ENCODE assay signal across 10 cellular contexts in the genomic region with DNA sequence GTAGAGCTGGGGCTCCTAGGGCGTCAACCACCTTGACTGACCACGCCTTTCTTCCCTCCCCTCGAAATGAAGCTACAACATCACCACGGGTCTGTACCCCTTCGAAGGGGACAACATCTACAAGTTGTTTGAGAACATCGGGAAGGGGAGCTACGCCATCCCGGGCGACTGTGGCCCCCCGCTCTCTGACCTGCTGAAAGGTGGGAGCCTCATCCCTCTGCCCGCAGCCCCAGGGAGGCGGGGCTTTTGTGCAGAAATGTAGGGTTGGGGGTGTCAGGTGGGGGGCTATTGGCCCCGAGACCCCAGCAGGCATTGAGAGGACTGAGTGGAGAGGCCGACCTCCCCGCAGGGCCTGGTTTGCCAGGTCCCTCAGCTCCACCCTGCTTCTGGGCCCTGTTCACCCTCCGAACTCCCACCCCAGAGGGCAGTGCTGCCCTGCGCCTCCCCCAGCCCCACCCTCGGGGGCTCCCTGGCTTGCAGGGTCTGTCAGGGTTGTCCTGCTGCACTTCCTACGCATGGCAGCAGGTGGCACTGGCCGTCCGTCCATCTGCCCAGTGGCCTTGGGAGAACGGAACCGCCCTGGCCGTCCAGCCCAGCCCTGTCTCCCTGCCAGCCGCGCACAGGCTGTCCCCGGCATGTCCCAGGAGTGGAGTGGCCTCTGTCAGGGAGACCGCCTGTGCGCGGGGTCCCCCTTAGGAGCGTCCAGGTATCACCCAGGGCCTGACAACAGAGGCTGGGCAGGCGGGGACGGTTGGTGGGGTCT. TPM values are rescaled to one million over a fixed set of nuclear protein-coding genes. Genes with fewer than 3 reads are reported as not detected.
DNase-seq lines count a peak whose midpoint lies in the region; ATAC-seq, FAIRE-seq and TF ChIP-seq lines count a peak whose summit lies in the region.
"Had no signal": no experiment of that assay in that cellular context is flagged by ENCODE, and none has a peak within 500 bp of the region (broad histone marks: within the 10 kb centered on the region; RNA-seq: fewer than 3 reads in every experiment).

No MANE protein-coding gene starts in this region.

- peaks cover 34% of the 10 kb centered on the region for H3K79me2 ChIP-seq in GM23338 (replicated peaks; ENCODE audit: insufficient read depth)

- no peaks in the 10 kb centered on the region for H3K36me3 ChIP-seq in GM23338 (ENCODE audit: insufficient read depth)

- no peak overlapping the region for H3K4me3 Mint-ChIP-seq in GM23338
- no peak overlapping the region for H3K4me3 Mint-ChIP-seq in stimulated activated naive B cell treated with anti-CD40 and anti-IgM and Interleukin-4, amounts not matched to agents 10 μg/mL and 1 μg/mL and 100 μg/mL, for 72 hours
- no peak overlapping the region for H3K4me3 Mint-ChIP-seq in stimulated activated memory B cell treated with anti-CD40 and anti-IgM and Interleukin-4, amounts not matched to agents 10 μg/mL and 1 μg/mL and 100 μg/mL, for 72 hours
- H3K4me3 Mint-ChIP-seq: activated CD4-positive, alpha-beta memory T cell treated with anti-CD3 and anti-CD28 coated beads, Interleukin-2, amount 10 ng/mL, durations not matched to agents 7 days and 5 days had no signal

- H3K27me3 Mint-ChIP-seq in GM23338 (ENCODE audit: insufficient read depth, low read depth, poor library complexity) = peaks cover 10% of the 10 kb centered on the region
- H3K27me3 Mint-ChIP-seq in stimulated activated naive B cell treated with anti-CD40 and anti-IgM and Interleukin-4, amounts not matched to agents 10 μg/mL and 1 μg/mL and 100 μg/mL, for 72 hours = no peaks in the 10 kb centered on the region
- H3K27me3 Mint-ChIP-seq in stimulated activated memory B cell treated with anti-CD40 and anti-IgM and Interleukin-4, amounts not matched to agents 10 μg/mL and 1 μg/mL and 100 μg/mL, for 72 hours = no peaks in the 10 kb centered on the region
- H3K27me3 Mint-ChIP-seq: activated CD4-positive, alpha-beta memory T cell treated with anti-CD3 and anti-CD28 coated beads, Interleukin-2, amount 10 ng/mL, durations not matched to agents 7 days and 5 days had no signal

- no peak overlapping the region for H3K27ac ChIP-seq in GM23338 (ENCODE audit: low read depth)

- peaks cover 2% of the 10 kb centered on the region; the same call in 1 of the 3 replicates for H3K36me3 Mint-ChIP-seq in GM23338 (ENCODE audit: low read depth)
- H3K36me3 Mint-ChIP-seq in stimulated activated naive B cell treated with anti-CD40 and anti-IgM and Interleukin-4, amounts not matched to agents 10 μg/mL and 1 μg/mL and 100 μg/mL, for 72 hours = peaks cover 8 to 11% of the 10 kb centered on the region in 2 donors
- H3K36me3 Mint-ChIP-seq in stimulated activated memory B cell treated with anti-CD40 and anti-IgM and Interleukin-4, amounts not matched to agents 10 μg/mL and 1 μg/mL and 100 μg/mL, for 72 hours = no peaks in the 10 kb centered on the region

- H3K4me3 ChIP-seq in GM23338 (no peak overlapping the region), astrocyte of the cerebellum (ENCODE audit: low read depth, low read length) (no peak overlapping the region)
- H3K4me3 ChIP-seq: HAP-1 had no signal

- no peaks in the 10 kb centered on the region for H3K27me3 ChIP-seq in GM23338 (ENCODE audit: insufficient read depth)

- H3K27ac Mint-ChIP-seq in GM23338 = no peak overlapping the region
- H3K27ac Mint-ChIP-seq in stimulated activated naive B cell treated with anti-CD40 and anti-IgM and Interleukin-4, amounts not matched to agents 10 μg/mL and 1 μg/mL and 100 μg/mL, for 72 hours = peak overlapping the region; percentile 25
- H3K27ac Mint-ChIP-seq in stimulated activated memory B cell treated with anti-CD40 and anti-IgM and Interleukin-4, amounts not matched to agents 10 μg/mL and 1 μg/mL and 100 μg/mL, for 72 hours = no peak overlapping the region
- H3K27ac Mint-ChIP-seq: activated CD4-positive, alpha-beta memory T cell treated with anti-CD3 and anti-CD28 coated beads, Interleukin-2, amount 10 ng/mL, durations not matched to agents 7 days and 5 days had no signal

- peak; percentile 20 for ATAC-seq in GM23338
- ATAC-seq in stimulated activated naive B cell treated with anti-CD40 and anti-IgM and Interleukin-4, amounts not matched to agents 10 μg/mL and 1 μg/mL and 100 μg/mL, for 72 hours (replicated peaks) = no peak
- no peak for ATAC-seq in stimulated activated memory B cell treated with anti-CD40 and anti-IgM and Interleukin-4, amounts not matched to agents 10 μg/mL and 1 μg/mL and 100 μg/mL, for 72 hours

- H3F3A ChIP-seq in GM23338 (replicated peaks; ENCODE audit: low read depth) = peaks cover 23% of the 10 kb centered on the region

- peaks cover 18% of the 10 kb centered on the region; the same call in 1 of the 2 replicates for H4K20me1 ChIP-seq in GM23338 (replicated peaks; ENCODE audit: insufficient read depth)

- no peak overlapping the region for H2AFZ ChIP-seq in GM23338

- H3K4me1 ChIP-seq in GM23338 (ENCODE audit: insufficient read depth) = peaks cover 11% of the 10 kb centered on the region; the same call in 1 of the 2 replicates
- H3K4me1 ChIP-seq: HAP-1 had no signal

- in situ Hi-C loops in astrocyte of the cerebellum (cut with HindIII; ENCODE audit: low sequenced_read_pairs) = no loop called here

- TF ChIP-seq CTCF in GM23338 (conservative IDR thresholded peaks at IDR 0.05; ENCODE audit: low read depth in 2 of 2) (peak; percentile 37 to 76), astrocyte of the cerebellum (IDR thresholded peaks at IDR 0.05; ENCODE audit: low read depth, low read length, missing control alignments) (peak; percentile 77)

- no peak overlapping the region for H3K4me2 ChIP-seq in GM23338

- peaks cover 10% of the 10 kb centered on the region; the same call in 2 of the 3 replicates for H3K4me1 Mint-ChIP-seq in GM23338
- peaks cover 0 to 1% of the 10 kb centered on the region in 2 donors for H3K4me1 Mint-ChIP-seq in stimulated activated naive B cell treated with anti-CD40 and anti-IgM and Interleukin-4, amounts not matched to agents 10 μg/mL and 1 μg/mL and 100 μg/mL, for 72 hours
- H3K4me1 Mint-ChIP-seq in stimulated activated memory B cell treated with anti-CD40 and anti-IgM and Interleukin-4, amounts not matched to agents 10 μg/mL and 1 μg/mL and 100 μg/mL, for 72 hours = no peaks in the 10 kb centered on the region

- no peaks in the 10 kb centered on the region for H3K9me2 ChIP-seq in GM23338 (ENCODE audit: insufficient read depth)

- no peak for DNase-seq in GM23338 (ENCODE audit: low spot score)
- DNase-seq in astrocyte of the cerebellum (ENCODE audit: low read depth) = no peak
- peak; percentile 71 for DNase-seq in hepatic stellate cell (ENCODE audit: low spot score)
- DNase-seq in stimulated activated naive B cell treated with anti-CD40 and anti-IgM and Interleukin-4, amounts not matched to agents 10 μg/mL and 1 μg/mL and 100 μg/mL, for 72 hours = no peak
- no peak for DNase-seq in urothelium cell line (ENCODE audit: low spot score)
- DNase-seq in NCI-H2107 treated with DMSO at 0.1 percent for 48 hours (lab: John Stamatoyannopoulos, UW; ENCODE audit: unreplicated experiment) = no peak
- DNase-seq in D341Med (ENCODE audit: low spot score) = no peak
- DNase-seq: activated CD4-positive, alpha-beta memory T cell treated with anti-CD3 and anti-CD28 coated beads, Interleukin-2, amount 10 ng/mL, durations not matched to agents 7 days and 5 days had no signal

- no peaks in the 10 kb centered on the region for H3K9me3 Mint-ChIP-seq in GM23338
- H3K9me3 Mint-ChIP-seq in stimulated activated naive B cell treated with anti-CD40 and anti-IgM and Interleukin-4, amounts not matched to agents 10 μg/mL and 1 μg/mL and 100 μg/mL, for 72 hours = no peaks in the 10 kb centered on the region
- H3K9me3 Mint-ChIP-seq in stimulated activated memory B cell treated with anti-CD40 and anti-IgM and Interleukin-4, amounts not matched to agents 10 μg/mL and 1 μg/mL and 100 μg/mL, for 72 hours = no peaks in the 10 kb centered on the region
- H3K9me3 Mint-ChIP-seq: activated CD4-positive, alpha-beta memory T cell treated with anti-CD3 and anti-CD28 coated beads, Interleukin-2, amount 10 ng/mL, durations not matched to agents 7 days and 5 days had no signal

- no peak for FAIRE-seq in urothelium cell line (lab: Jason Lieb, UNC)

TF ChIP-seq in GM23338, 12 proteins besides CTCF, POLR2A, EP300 and RAD21 (continues in another document):
- TF ChIP-seq STAT1 (IDR thresholded peaks at IDR 0.05; ENCODE audit: unreplicated experiment) (no peak), NANOG (IDR thresholded peaks at IDR 0.05; ENCODE audit: borderline replicate concordance) (no peak), JUNB (IDR thresholded peaks at IDR 0.05; ENCODE audit: unreplicated experiment) (no peak), ZNF331 (CRISPR knock-in tag; IDR thresholded peaks at IDR 0.05; ENCODE audit: low read depth) (no peak)

RNA-seq across cellular contexts. Expression of a gene that starts 15.7 kb away (rescaled TPM):
- 84.4 and 96.5 TPM in 2 replicates for total RNA-seq in GM23338 (2014; rRNA removed; shearing (Covaris generic))
- polyA plus RNA-seq in GM23338 (2016; fragmentation: Nextera tagmentation; extraction: Ambion mirVana) = 19.4 and 23.7 TPM in 2 replicates

RNA-seq across cellular contexts. Expression of a gene that starts 16.5 kb away (rescaled TPM):
- total RNA-seq in GM23338 (2014; rRNA removed; shearing (Covaris generic)) = 10.8 and 14.1 TPM in 2 replicates
- polyA plus RNA-seq in GM23338 (2016; fragmentation: Nextera tagmentation; extraction: Ambion mirVana) = 2.0 TPM in 2 replicates

RNA-seq across cellular contexts. Expression of a gene that starts 20.2 kb away (rescaled TPM):
- total RNA-seq in GM23338 (2014; rRNA removed; shearing (Covaris generic)) = 78.7 and 139 TPM in 2 replicates
- 396 and 420 TPM in 2 replicates for polyA plus RNA-seq in GM23338 (2016; fragmentation: Nextera tagmentation; extraction: Ambion mirVana)

RNA-seq across cellular contexts. Expression of a gene that starts 27.1 kb away (rescaled TPM):
- 84.5 and 113 TPM in 2 replicates for total RNA-seq in GM23338 (2014; rRNA removed; shearing (Covaris generic))
- 28.6 and 33.3 TPM in 2 replicates for polyA plus RNA-seq in GM23338 (2016; fragmentation: Nextera tagmentation; extraction: Ambion mirVana)

RNA-seq across cellular contexts. Expression of a gene that starts 47.3 kb away (rescaled TPM):
- 28.0 and 35.4 TPM in 2 replicates for total RNA-seq in GM23338 (2014; rRNA removed; shearing (Covaris generic))
- 6.3 and 6.9 TPM in 2 replicates for polyA plus RNA-seq in GM23338 (2016; fragmentation: Nextera tagmentation; extraction: Ambion mirVana)
